Comparison of ENCODE assay signal across 10 cellular contexts in genomic region chr12:68812553-68813241, GRCh38. TPM values are rescaled to one million over a fixed set of nuclear protein-coding genes. Genes with fewer than 3 reads are reported as not detected.
A peak's percentile ranks its signal among the peaks of the same experiment; 100 is the strongest.
DNase-seq lines count a peak whose midpoint lies in the region; TF ChIP-seq lines count a peak whose summit lies in the region.
"Had no signal": no experiment of that assay in that cellular context is flagged by ENCODE, and none has a peak within 500 bp of the region (broad histone marks: within the 10 kb centered on the region; RNA-seq: fewer than 3 reads in every experiment).

No MANE protein-coding gene starts in this region.

- DNase-seq in T-helper 2 cell treated with Interferon-gamma antibody and Interleukin-4, amounts not matched to agents 5 μg/mL and 100 μg/mL, for 36 hours (ENCODE audit: low spot score), result no peak
- DNase-seq in T-helper 2 cell (no peak), NT2/D1 (ENCODE audit: low read depth, low spot score) (no peak), epithelial cell of prostate (ENCODE audit: low read depth, low spot score) (no peak), sigmoid colon (peak; percentile 18), right atrium auricular region (ENCODE audit: low spot score) (no peak), activated gamma-delta T cell treated with Interleukin-2 at 50 U/mL for 16 hours (no peak), cerebellar nuclear complex (lab: John Stamatoyannopoulos, UW) (no peak)
- DNase-seq: activated CD4-positive, CD25-positive, alpha-beta regulatory T cell treated with anti-CD3 and anti-CD28 coated beads, Interleukin-2, amount 50 U/mL, for 72 hours; stimulated activated CD4-positive, alpha-beta T cell treated with anti-CD3 and anti-CD28 coated beads, Interleukin-4, amount 100 ng/mL, for 24 hours had no signal

- H3K9me3 Mint-ChIP-seq in T-helper 2 cell treated with Interferon-gamma antibody and Interleukin-4, amounts not matched to agents 5 μg/mL and 100 μg/mL, for 36 hours, result no peaks in the 10 kb centered on the region

- H3K36me3 ChIP-seq in NT2/D1 (ENCODE audit: insufficient read depth, insufficient read length, low read length), result peaks cover 83% of the 10 kb centered on the region
- H3K36me3 ChIP-seq in sigmoid colon, result peaks cover 3 to 75% (median 30%) of the 10 kb centered on the region in 4 donors
- H3K36me3 ChIP-seq in right atrium auricular region, result peaks cover 71% of the 10 kb centered on the region

- no peak overlapping the region for H3K27ac Mint-ChIP-seq in T-helper 2 cell treated with Interferon-gamma antibody and Interleukin-4, amounts not matched to agents 5 μg/mL and 100 μg/mL, for 36 hours

- no peak for TF ChIP-seq EP300 in sigmoid colon (IDR thresholded peaks at IDR 0.05)

- peaks cover 66% of the 10 kb centered on the region for H3K36me3 Mint-ChIP-seq in T-helper 2 cell treated with Interferon-gamma antibody and Interleukin-4, amounts not matched to agents 5 μg/mL and 100 μg/mL, for 36 hours (ENCODE audit: low read depth)

- H3K4me1 ChIP-seq in NT2/D1 (ENCODE audit: insufficient read depth, insufficient read length), result no peaks in the 10 kb centered on the region
- H3K4me1 ChIP-seq in sigmoid colon, result peaks cover 0 to 48% (median 32%) of the 10 kb centered on the region in 4 donors
- peaks cover 0 to 27% of the 10 kb centered on the region in 2 donors for H3K4me1 ChIP-seq in right atrium auricular region

- 43 to 82% methylated on average over 1 of the region's 1 CpG for WGBS in sigmoid colon, 2 donors

- H3K9me3 ChIP-seq in NT2/D1 (ENCODE audit: insufficient read depth, low read length), result no peaks in the 10 kb centered on the region
- no peaks in the 10 kb centered on the region for H3K9me3 ChIP-seq in sigmoid colon
- H3K9me3 ChIP-seq in right atrium auricular region, result no peaks in the 10 kb centered on the region

- no peak for TF ChIP-seq POLR2A in sigmoid colon (IDR thresholded peaks at IDR 0.05)

- H3K27ac ChIP-seq in epithelial cell of prostate (peak overlapping the region; percentile 7), sigmoid colon (no peak overlapping the region), right atrium auricular region (no peak overlapping the region)

- no peaks in the 10 kb centered on the region for H3K27me3 Mint-ChIP-seq in T-helper 2 cell treated with Interferon-gamma antibody and Interleukin-4, amounts not matched to agents 5 μg/mL and 100 μg/mL, for 36 hours (ENCODE audit: low read depth)

- no peak overlapping the region for H3K4me3 ChIP-seq in NT2/D1 (ENCODE audit: insufficient read length, low read depth)
- no peak overlapping the region for H3K4me3 ChIP-seq in sigmoid colon
- H3K4me3 ChIP-seq in right atrium auricular region, result no peak overlapping the region

- H3K27me3 ChIP-seq in NT2/D1 (ENCODE audit: insufficient read depth, insufficient read length), result no peaks in the 10 kb centered on the region
- H3K27me3 ChIP-seq in sigmoid colon, result no peaks in the 10 kb centered on the region
- H3K27me3 ChIP-seq in right atrium auricular region, result no peaks in the 10 kb centered on the region

- H3K4me3 Mint-ChIP-seq in T-helper 2 cell treated with Interferon-gamma antibody and Interleukin-4, amounts not matched to agents 5 μg/mL and 100 μg/mL, for 36 hours, result peak overlapping the region; percentile 64

- H3K4me1 Mint-ChIP-seq in T-helper 2 cell treated with Interferon-gamma antibody and Interleukin-4, amounts not matched to agents 5 μg/mL and 100 μg/mL, for 36 hours (ENCODE audit: low read depth), result peaks cover 34% of the 10 kb centered on the region

- TF ChIP-seq CTCF in sigmoid colon (IDR thresholded peaks at IDR 0.05) (no peak), right atrium auricular region (IDR thresholded peaks at IDR 0.05) (no peak)

- H3K9ac ChIP-seq in NT2/D1 (ENCODE audit: insufficient read length, low read depth), result peak overlapping the region; percentile 18

- intact Hi-C loops in sigmoid colon (cut with DNase I), result no loop called here

RNA-seq across cellular contexts. Expression of gene MDM2, which starts 4.7 kb away (rescaled TPM):
- 10 to 100 TPM; 44.2 to 55.4 (median 47.8) TPM for total RNA-seq in sigmoid colon
- polyA plus RNA-seq in sigmoid colon, result 10 to 100 TPM in 2 of 3 donors, 1 to 10 TPM in 1; 6.0 to 34.5 (median 20.8) TPM
- 10 to 100 TPM; 36.0 to 36.6 TPM for total RNA-seq in right atrium auricular region
